In genomic region chr16:352547-353403, GRCh38 we compare ENCODE assay signal across 8 cellular contexts. TPM values are rescaled to one million over a fixed set of nuclear protein-coding genes. Genes with fewer than 3 reads are reported as not detected.
DNase-seq lines count a peak whose midpoint lies in the region; ATAC-seq lines count a peak whose summit lies in the region.

Gene AXIN1 (minus strand): TSS chr16:352723. CDS start chr16:347025, 5,698 bp downstream.

- peaks cover 51% of the 10 kb centered on the region for H3K4me1 ChIP-seq in CD4-positive, CD25-positive, alpha-beta regulatory T cell (ENCODE audit: control insufficient read depth, insufficient read depth, low read length, poor library complexity, severe bottlenecking)

- no peaks in the 10 kb centered on the region for H3K9me3 Mint-ChIP-seq in CD4-positive, CD25-positive, alpha-beta regulatory T cell

- DNase-seq in CD4-positive, CD25-positive, alpha-beta regulatory T cell, result peak; percentile 98 to 100 (median 99)
- DNase-seq in HT1080 (ENCODE audit: low read depth), result peak; percentile 74
- peak; percentile 99 for DNase-seq in NK-92 treated with Interleukin-12 subunit alpha and Interleukin-12 subunit beta, amount 100 ng/mL, for 24 hours (lab: John Stamatoyannopoulos, UW)
- DNase-seq in activated CD8-positive, alpha-beta memory T cell treated with anti-CD3 and anti-CD28 coated beads for 24 hours, result peak; percentile 100
- DNase-seq in effector CD8-positive, alpha-beta T cell (lab: John Stamatoyannopoulos, UW), result peak; percentile 100
- peak; percentile 87 to 94 for DNase-seq in lung microvascular endothelial cell (ENCODE audit: low read depth in 2 of 2)
- peak; percentile 100 for DNase-seq in stimulated activated CD4-positive, alpha-beta T cell treated with anti-CD3 and anti-CD28 coated beads, TNF-alpha, amount 100 ng/mL, for 4 hours (ENCODE audit: low read depth in 3 of 3)

- H3K27ac ChIP-seq in CD4-positive, CD25-positive, alpha-beta regulatory T cell (ENCODE audit: insufficient read depth, low read length, poor library complexity, severe bottlenecking), result peak within 1 kb of the TSS; percentile 73

- peak within 1 kb of the TSS; percentile 84 to 95 (median 90) for H3K27ac Mint-ChIP-seq in CD4-positive, CD25-positive, alpha-beta regulatory T cell

- H3K27me3 Mint-ChIP-seq in CD4-positive, CD25-positive, alpha-beta regulatory T cell, result no peaks in the 10 kb centered on the region

- H3K36me3 Mint-ChIP-seq in CD4-positive, CD25-positive, alpha-beta regulatory T cell, result peaks cover 7% of the 10 kb centered on the region

- peak within 1 kb of the TSS; percentile 94 to 97 (median 95) for H3K4me3 Mint-ChIP-seq in CD4-positive, CD25-positive, alpha-beta regulatory T cell

- H3K27me3 ChIP-seq in CD4-positive, CD25-positive, alpha-beta regulatory T cell (ENCODE audit: control insufficient read depth, insufficient read depth, low read length), result no peaks in the 10 kb centered on the region

- H3K4me3 ChIP-seq in CD4-positive, CD25-positive, alpha-beta regulatory T cell (ENCODE audit: low read depth, low read length), result peak within 1 kb of the TSS; percentile 37

- no peaks in the 10 kb centered on the region for H3K9me3 ChIP-seq in CD4-positive, CD25-positive, alpha-beta regulatory T cell (ENCODE audit: control insufficient read depth in 2 of 2, low read length in 2 of 2)

- peak; percentile 81 to 82 for ATAC-seq in CD4-positive, CD25-positive, alpha-beta regulatory T cell (ENCODE audit: low read depth in 2 of 2)
- ATAC-seq in GM19455 (IDR thresholded peaks at IDR 0.05; ENCODE audit: unreplicated experiment), result peak; percentile 51

- H3K36me3 ChIP-seq in CD4-positive, CD25-positive, alpha-beta regulatory T cell (ENCODE audit: control insufficient read depth, insufficient read depth, low read length), result peaks cover 5% of the 10 kb centered on the region

- H3K4me1 Mint-ChIP-seq in CD4-positive, CD25-positive, alpha-beta regulatory T cell, result peaks cover 0 to 60% (median 35%) of the 10 kb centered on the region in 4 donors

RNA-seq across cellular contexts. Expression of gene AXIN1, which starts in this region (rescaled TPM):
- 45.2 TPM for total RNA-seq in CD4-positive, CD25-positive, alpha-beta regulatory T cell
- polyA plus RNA-seq in CD4-positive, CD25-positive, alpha-beta regulatory T cell, result 1 to 10 TPM; 1.1 to 2.9 (median 1.4) TPM
- total RNA-seq in HT1080 (2014; rRNA removed; shearing (Covaris generic)), result 23.4 and 24.5 TPM in 2 replicates
- 18.5 and 18.7 TPM in 2 replicates for polyA plus RNA-seq in HT1080 (2015; cell fraction: cytosol; rRNA removed)
- polyA plus RNA-seq in HT1080 (2015; cell fraction: nucleus; rRNA removed), result 15.0 and 15.9 TPM in 2 replicates
- total RNA-seq in lung microvascular endothelial cell, result 10.2 and 15.9 TPM in 2 replicates

Comparison
In these comparisons a context has a peak if more than half of its experiments do, and no peak if none do; other contexts are left out.
1. Peak in every context shown above with its lines: DNase-seq, ATAC-seq, H3K4me3 ChIP-seq and H3K27ac ChIP-seq.